In the genomic region with DNA sequence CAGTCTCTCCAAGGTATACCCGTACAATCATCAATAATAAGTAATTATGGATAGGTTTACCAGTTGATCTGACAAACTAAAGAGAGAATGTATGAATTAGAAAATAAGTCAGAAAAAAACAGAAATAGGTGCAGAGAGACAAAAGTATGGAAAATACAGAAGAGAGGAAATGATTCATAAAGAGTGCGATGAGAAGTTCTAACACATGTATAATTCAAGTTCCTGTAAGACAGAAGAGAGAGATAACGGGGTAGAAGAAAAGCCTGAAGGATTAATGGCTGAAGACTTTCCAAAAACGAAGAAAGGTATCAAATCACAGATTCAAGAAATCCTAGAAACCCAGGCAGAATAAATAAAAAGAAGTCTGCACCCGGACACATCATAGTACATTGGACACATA, we compare ENCODE assay signal across 21 cellular contexts.
"Had no signal": no experiment of that assay in that cellular context is flagged by ENCODE, and none has a peak within 500 bp of the region (broad histone marks: within the 10 kb centered on the region; RNA-seq: fewer than 3 reads in every experiment).

No MANE protein-coding gene starts in this region.

- H3K36me3 Mint-ChIP-seq: T-cell had no signal

- H3K27ac ChIP-seq: esophagus muscularis mucosa, gastroesophageal sphincter, heart left ventricle, left ventricle myocardium inferior, sigmoid colon, VCaP had no signal

- H3K9me3 ChIP-seq: esophagus muscularis mucosa, gastroesophageal sphincter, heart left ventricle, left ventricle myocardium inferior, sigmoid colon had no signal

- H3K4me3 Mint-ChIP-seq: stimulated activated effector memory CD8-positive, alpha-beta T cell treated with anti-CD3 and anti-CD28 coated beads, Interleukin-12 subunit alpha, Interleukin-12 subunit beta, amount 100 ng/mL, for 72 hours; T-cell had no signal

- H3K27me3 ChIP-seq: esophagus muscularis mucosa, gastroesophageal sphincter, heart left ventricle, sigmoid colon had no signal

- ATAC-seq: gastroesophageal sphincter; heart left ventricle; SK-N-SH treated with all-trans-retinoic acid at 6 μM for 48 hours; stimulated activated effector memory CD8-positive, alpha-beta T cell treated with anti-CD3 and anti-CD28 coated beads, Interleukin-12 subunit alpha, Interleukin-12 subunit beta, amount 100 ng/mL, for 72 hours; T-cell had no signal

- H3K27me3 Mint-ChIP-seq: T-cell had no signal

- FAIRE-seq: bronchial epithelial cell had no signal

- H3K4me1 ChIP-seq: esophagus muscularis mucosa, gastroesophageal sphincter, heart left ventricle, left ventricle myocardium inferior, sigmoid colon had no signal

- H3K27ac Mint-ChIP-seq: stimulated activated effector memory CD8-positive, alpha-beta T cell treated with anti-CD3 and anti-CD28 coated beads, Interleukin-12 subunit alpha, Interleukin-12 subunit beta, amount 100 ng/mL, for 72 hours; T-cell had no signal

- H3K36me3 ChIP-seq: esophagus muscularis mucosa, gastroesophageal sphincter, heart left ventricle, left ventricle myocardium inferior, sigmoid colon had no signal

- DNase-seq: activated CD4-positive, CD25-positive, alpha-beta regulatory T cell treated with anti-CD3 and anti-CD28 coated beads, Interleukin-2, amount 50 U/mL, for 72 hours; activated CD8-positive, alpha-beta memory T cell treated with anti-CD3 and anti-CD28 coated beads, Interleukin-2, amount 50 U/mL, for 4 hours; activated effector memory CD4-positive, alpha-beta T cell treated with Interleukin-2 at 50 U/mL for 16 hours; cerebellar nuclear complex; effector CD4-positive, alpha-beta T cell; heart left ventricle; kidney glomerular epithelial cell; left ventricle myocardium inferior; occipital lobe; posterior cingulate gyrus; SIG-M5; sigmoid colon; stimulated activated CD4-positive, alpha-beta T cell treated with anti-CD3 and anti-CD28 coated beads, Interleukin-4, amount 100 ng/mL, for 24 hours; T-cell; T1000 had no signal

- H3K9me3 Mint-ChIP-seq: stimulated activated effector memory CD8-positive, alpha-beta T cell treated with anti-CD3 and anti-CD28 coated beads, Interleukin-12 subunit alpha, Interleukin-12 subunit beta, amount 100 ng/mL, for 72 hours; T-cell had no signal

- H3K4me3 ChIP-seq: esophagus muscularis mucosa, gastroesophageal sphincter, heart left ventricle, left ventricle myocardium inferior, sigmoid colon had no signal
